In the genomic region with DNA sequence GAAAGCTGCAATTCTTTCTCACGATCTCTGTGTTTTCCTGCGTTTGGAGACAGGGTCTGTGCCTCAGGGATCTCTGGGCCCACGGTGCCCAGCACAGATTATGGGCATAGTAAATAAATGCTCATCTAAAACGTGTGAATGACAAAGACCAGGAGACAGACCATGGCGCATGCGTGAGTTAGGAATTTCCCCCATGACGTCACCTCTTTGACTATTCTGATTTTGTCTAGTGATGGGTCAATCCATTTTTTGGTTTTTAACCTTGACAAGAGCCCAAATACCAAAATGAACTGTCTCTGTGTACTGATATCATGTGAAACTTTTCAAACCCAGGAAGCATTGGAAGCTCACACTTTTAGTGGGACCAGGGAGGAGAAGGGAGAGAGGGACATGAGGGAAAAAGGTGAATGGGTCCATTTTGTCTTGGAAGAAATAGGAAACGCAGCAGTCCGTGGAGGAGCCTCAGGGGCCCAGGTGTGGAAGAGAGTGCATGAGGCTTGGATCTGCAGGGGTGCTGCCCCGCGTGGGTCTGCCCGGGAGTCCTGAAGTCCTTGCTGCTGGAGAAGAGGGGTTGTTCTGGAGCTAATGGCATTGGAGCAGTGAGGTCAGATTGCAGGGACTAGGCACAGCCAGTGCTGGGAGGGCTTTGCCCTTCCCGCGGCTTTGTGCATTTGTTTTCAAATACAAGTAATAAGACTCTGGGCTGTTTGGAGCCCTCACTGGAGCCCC, we compare ENCODE assay signal across 19 cellular contexts.
"Had no signal": no experiment of that assay in that cellular context is flagged by ENCODE, and none has a peak within 500 bp of the region (broad histone marks: within the 10 kb centered on the region; RNA-seq: fewer than 3 reads in every experiment).

No MANE protein-coding gene starts in this region.

- H3K4me3 Mint-ChIP-seq: activated CD4-positive, alpha-beta memory T cell treated with anti-CD3 and anti-CD28 coated beads, Interleukin-2, amount 10 ng/mL, durations not matched to agents 7 days and 5 days; activated CD4-positive, alpha-beta T cell treated with anti-CD3 and anti-CD28 coated beads for 36 hours; activated naive CD8-positive, alpha-beta T cell; dendritic cell treated with granulocyte-macrophage colony-stimulating factor and Interleukin-4, amounts not matched to agents 40 ng/mL and 50 ng/mL, for 4 days; immature natural killer cell; stimulated activated memory B cell treated with anti-CD40 and anti-IgM and Interleukin-4, amounts not matched to agents 10 μg/mL and 1 μg/mL and 100 μg/mL, for 72 hours; T-helper 17 cell had no signal

- H3K4me1 Mint-ChIP-seq: activated CD4-positive, alpha-beta memory T cell treated with anti-CD3 and anti-CD28 coated beads, Interleukin-2, amount 10 ng/mL, durations not matched to agents 7 days and 5 days; activated CD4-positive, alpha-beta T cell treated with anti-CD3 and anti-CD28 coated beads for 36 hours; stimulated activated memory B cell treated with anti-CD40 and anti-IgM and Interleukin-4, amounts not matched to agents 10 μg/mL and 1 μg/mL and 100 μg/mL, for 72 hours had no signal

- DNase-seq: activated CD4-positive, alpha-beta memory T cell treated with anti-CD3 and anti-CD28 coated beads, Interleukin-2, amount 10 ng/mL, durations not matched to agents 7 days and 5 days; activated CD4-positive, alpha-beta T cell treated with anti-CD3 and anti-CD28 coated beads for 36 hours; activated gamma-delta T cell treated with Interleukin-2 at 50 U/mL for 16 hours; activated T-cell treated with anti-CD3 and anti-CD28 coated beads, Interleukin-2, amount 50 U/mL, for 48 hours; amniotic stem cell; brain microvascular endothelial cell; cerebellar nuclear complex; effector memory CD4-positive, alpha-beta T cell; foreskin melanocyte; immature natural killer cell; midbrain; stimulated activated CD4-positive, alpha-beta T cell treated with anti-CD3 and anti-CD28 coated beads, Interleukin-2, amount 100 ng/mL, for 48 hours; T-helper 17 cell; trophoblast cell had no signal

- H3K27ac Mint-ChIP-seq: activated CD4-positive, alpha-beta memory T cell treated with anti-CD3 and anti-CD28 coated beads, Interleukin-2, amount 10 ng/mL, durations not matched to agents 7 days and 5 days; activated CD4-positive, alpha-beta T cell treated with anti-CD3 and anti-CD28 coated beads for 36 hours; activated naive CD8-positive, alpha-beta T cell; dendritic cell treated with granulocyte-macrophage colony-stimulating factor and Interleukin-4, amounts not matched to agents 40 ng/mL and 50 ng/mL, for 4 days; stimulated activated memory B cell treated with anti-CD40 and anti-IgM and Interleukin-4, amounts not matched to agents 10 μg/mL and 1 μg/mL and 100 μg/mL, for 72 hours; T-helper 17 cell had no signal

- H3K4me3 ChIP-seq: heart left ventricle had no signal

- H3K27me3 ChIP-seq: brain microvascular endothelial cell had no signal

- H3K27ac ChIP-seq: brain microvascular endothelial cell, parathyroid adenoma had no signal

- H2AFZ ChIP-seq: parathyroid adenoma had no signal

- H3K4me1 ChIP-seq: parathyroid adenoma had no signal

- ATAC-seq: activated CD4-positive, alpha-beta T cell treated with anti-CD3 and anti-CD28 coated beads for 36 hours; heart left ventricle; stimulated activated memory B cell treated with anti-CD40 and anti-IgM and Interleukin-4, amounts not matched to agents 10 μg/mL and 1 μg/mL and 100 μg/mL, for 72 hours; T-helper 17 cell had no signal

- H3K36me3 ChIP-seq: brain microvascular endothelial cell, heart left ventricle had no signal

- H3K9me3 Mint-ChIP-seq: activated CD4-positive, alpha-beta memory T cell treated with anti-CD3 and anti-CD28 coated beads, Interleukin-2, amount 10 ng/mL, durations not matched to agents 7 days and 5 days had no signal

- H3K9ac ChIP-seq: parathyroid adenoma had no signal

- H3K36me3 Mint-ChIP-seq: immature natural killer cell had no signal
